In the genomic region with DNA sequence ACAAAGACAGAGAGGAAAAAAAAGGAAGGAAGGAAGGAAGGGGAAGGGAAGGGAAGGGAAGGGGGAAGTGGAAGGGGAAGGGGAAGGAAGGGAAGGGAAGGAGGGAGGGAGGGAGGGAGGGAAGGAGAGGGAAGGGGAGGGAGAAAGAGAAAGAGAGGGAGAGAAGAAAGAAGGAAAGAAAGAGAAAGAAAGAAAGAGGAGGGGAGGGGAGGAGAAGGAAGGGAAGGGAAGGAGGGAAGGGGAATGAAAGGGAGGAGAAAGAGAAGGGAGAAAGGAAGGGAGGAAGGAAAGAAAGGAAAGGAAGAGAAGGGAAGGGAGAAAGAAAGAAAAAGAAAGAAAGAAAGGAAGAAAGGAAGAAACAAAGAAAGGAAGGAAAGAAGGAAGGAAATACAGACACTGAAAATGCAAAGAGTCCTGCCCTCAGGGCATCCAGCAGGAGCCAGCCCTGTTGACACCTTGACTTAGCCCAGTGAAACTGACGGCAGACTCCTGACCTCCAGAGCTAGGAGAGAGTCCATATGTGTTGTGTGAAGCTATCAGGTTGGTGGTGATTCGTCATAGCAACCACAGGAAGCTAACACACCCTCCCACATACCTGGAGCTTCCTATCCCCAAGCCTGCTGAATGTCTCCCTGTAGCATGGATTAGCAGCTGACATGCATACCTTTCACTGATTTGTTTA, we compare ENCODE assay signal across 1 cellular context.
TF ChIP-seq lines count a peak whose summit lies in the region.

No MANE protein-coding gene starts in this region.

TF ChIP-seq in SK-N-SH treated with all-trans-retinoic acid at 6 μM for 48 hours, 23 proteins besides CTCF, POLR2A, EP300 and RAD21 (continued from another document):
- TF ChIP-seq, protein P1, sequence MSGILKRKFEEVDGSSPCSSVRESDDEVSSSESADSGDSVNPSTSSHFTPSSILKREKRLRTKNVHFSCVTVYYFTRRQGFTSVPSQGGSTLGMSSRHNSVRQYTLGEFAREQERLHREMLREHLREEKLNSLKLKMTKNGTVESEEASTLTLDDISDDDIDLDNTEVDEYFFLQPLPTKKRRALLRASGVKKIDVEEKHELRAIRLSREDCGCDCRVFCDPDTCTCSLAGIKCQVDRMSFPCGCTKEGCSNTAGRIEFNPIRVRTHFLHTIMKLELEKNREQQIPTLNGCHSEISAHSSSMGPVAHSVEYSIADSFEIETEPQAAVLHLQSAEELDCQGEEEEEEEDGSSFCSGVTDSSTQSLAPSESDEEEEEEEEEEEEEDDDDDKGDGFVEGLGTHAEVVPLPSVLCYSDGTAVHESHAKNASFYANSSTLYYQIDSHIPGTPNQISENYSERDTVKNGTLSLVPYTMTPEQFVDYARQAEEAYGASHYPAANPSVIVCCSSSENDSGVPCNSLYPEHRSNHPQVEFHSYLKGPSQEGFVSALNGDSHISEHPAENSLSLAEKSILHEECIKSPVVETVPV (CRISPR knock-in tag; IDR thresholded peaks at IDR 0.05) = no peak
- TF ChIP-seq, protein P2, sequence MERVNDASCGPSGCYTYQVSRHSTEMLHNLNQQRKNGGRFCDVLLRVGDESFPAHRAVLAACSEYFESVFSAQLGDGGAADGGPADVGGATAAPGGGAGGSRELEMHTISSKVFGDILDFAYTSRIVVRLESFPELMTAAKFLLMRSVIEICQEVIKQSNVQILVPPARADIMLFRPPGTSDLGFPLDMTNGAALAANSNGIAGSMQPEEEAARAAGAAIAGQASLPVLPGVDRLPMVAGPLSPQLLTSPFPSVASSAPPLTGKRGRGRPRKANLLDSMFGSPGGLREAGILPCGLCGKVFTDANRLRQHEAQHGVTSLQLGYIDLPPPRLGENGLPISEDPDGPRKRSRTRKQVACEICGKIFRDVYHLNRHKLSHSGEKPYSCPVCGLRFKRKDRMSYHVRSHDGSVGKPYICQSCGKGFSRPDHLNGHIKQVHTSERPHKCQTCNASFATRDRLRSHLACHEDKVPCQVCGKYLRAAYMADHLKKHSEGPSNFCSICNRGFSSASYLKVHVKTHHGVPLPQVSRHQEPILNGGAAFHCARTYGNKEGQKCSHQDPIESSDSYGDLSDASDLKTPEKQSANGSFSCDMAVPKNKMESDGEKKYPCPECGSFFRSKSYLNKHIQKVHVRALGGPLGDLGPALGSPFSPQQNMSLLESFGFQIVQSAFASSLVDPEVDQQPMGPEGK (CRISPR knock-in tag; IDR thresholded peaks at IDR 0.05; ENCODE audit: borderline replicate concordance) = no peak
- TF ChIP-seq RARB (CRISPR knock-in tag; IDR thresholded peaks at IDR 0.05) = no peak
- TF ChIP-seq ZC3H10 (CRISPR knock-in tag; IDR thresholded peaks at IDR 0.05) = no peak
- TF ChIP-seq ARNTL (CRISPR knock-in tag; IDR thresholded peaks at IDR 0.05; ENCODE audit: borderline replicate concordance, low read depth) = no peak
- TF ChIP-seq ZNF8 (CRISPR knock-in tag; IDR thresholded peaks at IDR 0.05) = no peak
- TF ChIP-seq, protein P3, sequence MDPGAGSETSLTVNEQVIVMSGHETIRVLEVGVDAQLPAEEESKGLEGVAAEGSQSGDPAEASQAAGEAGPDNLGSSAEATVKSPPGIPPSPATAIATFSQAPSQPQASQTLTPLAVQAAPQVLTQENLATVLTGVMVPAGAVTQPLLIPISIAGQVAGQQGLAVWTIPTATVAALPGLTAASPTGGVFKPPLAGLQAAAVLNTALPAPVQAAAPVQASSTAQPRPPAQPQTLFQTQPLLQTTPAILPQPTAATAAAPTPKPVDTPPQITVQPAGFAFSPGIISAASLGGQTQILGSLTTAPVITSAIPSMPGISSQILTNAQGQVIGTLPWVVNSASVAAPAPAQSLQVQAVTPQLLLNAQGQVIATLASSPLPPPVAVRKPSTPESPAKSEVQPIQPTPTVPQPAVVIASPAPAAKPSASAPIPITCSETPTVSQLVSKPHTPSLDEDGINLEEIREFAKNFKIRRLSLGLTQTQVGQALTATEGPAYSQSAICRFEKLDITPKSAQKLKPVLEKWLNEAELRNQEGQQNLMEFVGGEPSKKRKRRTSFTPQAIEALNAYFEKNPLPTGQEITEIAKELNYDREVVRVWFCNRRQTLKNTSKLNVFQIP (CRISPR knock-in tag; IDR thresholded peaks at IDR 0.05; ENCODE audit: borderline replicate concordance, low read depth) = no peak
- no peak for TF ChIP-seq SNAI2 (CRISPR knock-in tag; IDR thresholded peaks at IDR 0.05)
- TF ChIP-seq ZNF70 (CRISPR knock-in tag; IDR thresholded peaks at IDR 0.05) = no peak
